Comparison of ENCODE assay signal across 35 cellular contexts in the genomic region with DNA sequence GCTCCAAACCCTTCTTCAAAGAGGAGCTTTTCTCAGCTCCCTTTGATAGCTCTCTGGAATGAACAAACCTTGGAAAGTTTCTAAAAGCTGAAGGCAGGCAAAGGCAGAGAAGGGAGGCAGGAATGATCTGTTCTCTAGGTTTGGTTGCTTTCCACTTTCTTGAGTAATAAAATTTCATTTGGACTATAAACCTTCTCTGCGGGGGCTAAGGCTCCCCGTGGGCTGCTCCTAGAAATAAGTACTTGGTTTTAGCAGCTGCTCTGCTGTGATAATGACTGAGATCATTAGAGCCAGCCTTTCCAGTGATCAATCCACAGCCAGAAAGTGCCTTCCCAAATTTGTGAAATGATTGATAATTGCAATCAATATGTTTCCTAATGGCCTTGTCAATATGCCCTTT.
"Had no signal": no experiment of that assay in that cellular context is flagged by ENCODE, and none has a peak within 500 bp of the region (broad histone marks: within the 10 kb centered on the region; RNA-seq: fewer than 3 reads in every experiment).

No MANE protein-coding gene starts in this region.

- H3K9me3 ChIP-seq: MG63 had no signal

- H3K27me3 ChIP-seq: MG63 had no signal

- DNase-seq: Karpas-422, Kasumi-1, MG63, MM.1S, MV-4-11, NCI-H1048, NCI-H1092, NCI-H1092 treated with DMSO at 0.1 percent for 48 hours, NCI-H1105, NCI-H1105 treated with DMSO at 0.1 percent for 48 hours, NCI-H1417, NCI-H1417 treated with DMSO at 0.1 percent for 48 hours, NCI-H1436, NCI-H1436 treated with DMSO at 0.1 percent for 48 hours, NCI-H146, NCI-H1694, NCI-H1694 treated with DMSO at 0.1 percent for 48 hours, NCI-H187, NCI-H187 treated with DMSO at 0.1 percent for 48 hours, NCI-H1930, NCI-H2029, NCI-H2029 treated with DMSO at 0.1 percent for 48 hours, NCI-H2081, NCI-H2081 treated with DMSO at 0.1 percent for 48 hours, NCI-H2107, NCI-H2171, NCI-H2171 treated with DMSO at 0.1 percent for 48 hours, NCI-H2227 treated with DMSO at 0.1 percent for 48 hours, NCI-H226, NCI-H345, NCI-H446, NCI-H446 treated with DMSO at 0.1 percent for 48 hours, NCI-H510A, NCI-H510A treated with DMSO at 0.1 percent for 48 hours, NCI-H524 had no signal

- H3K36me3 ChIP-seq: MG63 had no signal

- H3K4me3 ChIP-seq: MG63 had no signal
